In genomic region chr14:32588448-32589320, GRCh38 we compare ENCODE assay signal across 8 cellular contexts.
DNase-seq lines count a peak whose midpoint lies in the region; ATAC-seq, FAIRE-seq and TF ChIP-seq lines count a peak whose summit lies in the region.

No MANE protein-coding gene starts in this region.

- no peaks in the 10 kb centered on the region for H3K27me3 ChIP-seq in pancreas

- no peak overlapping the region for H3K4me3 ChIP-seq in NB4 (ENCODE audit: low read depth, low read length)
- H3K4me3 ChIP-seq in pancreas, result no peak overlapping the region

- intact Hi-C loops in pancreas (cut with DNase I), result no loop called here

- H3K9me3 ChIP-seq in pancreas, result no peaks in the 10 kb centered on the region

- WGBS in pancreas, 2 donors, result 54 to 59% methylated on average over 6 of the region's 6 CpGs

- FAIRE-seq in pancreas (lab: Jason Lieb, UNC), result no peak

- H3K4me1 ChIP-seq in pancreas, result no peaks in the 10 kb centered on the region

- peak; percentile 62 for TF ChIP-seq CTCF in NB4 (IDR thresholded peaks at IDR 0.05; ENCODE audit: low read depth, low read length)
- peak in 3 of 4 donors; percentile 28 to 37 (median 32) for TF ChIP-seq CTCF in pancreas (IDR thresholded peaks at IDR 0.05)

- DNase-seq in stimulated activated CD4-positive, alpha-beta T cell treated with anti-CD3 and anti-CD28 coated beads, Interleukin-1b, Interleukin-23, amount 100 ng/mL, for 48 hours, result peak; percentile 3
- no peak for DNase-seq in stimulated activated CD4-positive, alpha-beta T cell treated with anti-CD3 and anti-CD28 coated beads, Interleukin-4, amount 100 ng/mL, for 1 hour
- DNase-seq in NB4 (ENCODE audit: low read depth) (peak; percentile 49), dermis microvascular lymphatic vessel endothelial cell (ENCODE audit: low read depth in 2 of 2) (peak; percentile 15 to 49), pancreas (peak in 1 of 6 donors; percentile 13), 8988T (no peak)

- TF ChIP-seq POLR2A in NB4 (IDR thresholded peaks at IDR 0.05; ENCODE audit: extremely low read depth, insufficient read length), result no peak

- H3K27ac ChIP-seq in pancreas, result no peak overlapping the region

- no peaks in the 10 kb centered on the region for H3K36me3 ChIP-seq in pancreas

- peak in 3 of 4 donors; percentile 65 to 88 (median 66) for ATAC-seq in pancreas
- no peak for ATAC-seq in GM21360 (IDR thresholded peaks at IDR 0.05; ENCODE audit: unreplicated experiment)
- ATAC-seq in HG02610 (IDR thresholded peaks at IDR 0.05; ENCODE audit: unreplicated experiment), result no peak

Comparison
In these comparisons a context has a peak if more than half of its experiments do, and no peak if none do; other contexts are left out.
1. DNase-seq: peak in stimulated activated CD4-positive, alpha-beta T cell treated with anti-CD3 and anti-CD28 coated beads, Interleukin-1b, Interleukin-23, amount 100 ng/mL, for 48 hours (single experiment), NB4 (single experiment) and dermis microvascular lymphatic vessel endothelial cell (2 of 2); none in stimulated activated CD4-positive, alpha-beta T cell treated with anti-CD3 and anti-CD28 coated beads, Interleukin-4, amount 100 ng/mL, for 1 hour (single experiment) and 8988T (single experiment).
2. ATAC-seq: peak in pancreas (3 of 4); none in GM21360 (single experiment) and HG02610 (single experiment).